13 cellular contexts compared by ENCODE assay signal in genomic region chr16:23324727-23325126, GRCh38. TPM values are rescaled to one million over a fixed set of nuclear protein-coding genes. Genes with fewer than 3 reads are reported as not detected.
A peak's percentile ranks its signal among the peaks of the same experiment; 100 is the strongest.
DNase-seq lines count a peak whose midpoint lies in the region; ATAC-seq and TF ChIP-seq lines count a peak whose summit lies in the region.
"Had no signal": no experiment of that assay in that cellular context is flagged by ENCODE, and none has a peak within 500 bp of the region (broad histone marks: within the 10 kb centered on the region; RNA-seq: fewer than 3 reads in every experiment).

No MANE protein-coding gene starts in this region.

- H3K4me3 ChIP-seq in Panc1 (ENCODE audit: low read depth in 2 of 2, low read length in 2 of 2) (peak overlapping the region in 1 of 2 experiments; percentile 10; a peak in 1 of 4 replicates), left lung (no peak overlapping the region)
- H3K4me3 ChIP-seq: skin epidermis had no signal

- peak overlapping the region; percentile 24; the same call in 1 of the 2 replicates for H3K27ac ChIP-seq in Panc1 (ENCODE audit: low read length)
- H3K27ac ChIP-seq in left lung, result peak overlapping the region; percentile 27 to 46
- H3K27ac ChIP-seq: skin epidermis had no signal

- TF ChIP-seq CTCF in Panc1 (IDR thresholded peaks at IDR 0.05), result no peak
- TF ChIP-seq CTCF in left lung (IDR thresholded peaks at IDR 0.05), result no peak

- H3K27me3 ChIP-seq in Panc1 (ENCODE audit: control insufficient read depth, insufficient read depth, low read length) (no peaks in the 10 kb centered on the region), left lung (no peaks in the 10 kb centered on the region)

- peaks cover 13% of the 10 kb centered on the region for H3K4me1 ChIP-seq in Panc1 (ENCODE audit: control insufficient read depth, insufficient read depth, low read length)
- H3K4me1 ChIP-seq in left lung, result peaks cover 0 to 13% of the 10 kb centered on the region in 2 donors

- no TSS peak for BruUV-seq in Panc1 (replicated peaks; lab: Mats Ljungman, UMichigan)

- ATAC-seq in Panc1 (peak; percentile 84), left lung (peak; percentile 82), HG02759 (IDR thresholded peaks at IDR 0.05; ENCODE audit: unreplicated experiment) (no peak), GM19452 (IDR thresholded peaks at IDR 0.05; ENCODE audit: unreplicated experiment) (no peak)

- H3K9me3 ChIP-seq in Panc1 (ENCODE audit: control insufficient read depth, insufficient read depth, low read depth, low read length) (no peaks in the 10 kb centered on the region), left lung (no peaks in the 10 kb centered on the region)

- POLR2A ChIA-PET in Panc1 (lab: Charles Lee), result no interaction called here

- DNase-seq in Caki2 (ENCODE audit: low read depth) (peak; percentile 22), NCI-H1436 (lab: John Stamatoyannopoulos, UW) (peak; percentile 59), Panc1 (ENCODE audit: low read depth, low spot score) (no peak), left lung (peak; percentile 81 to 84), AG08396 (ENCODE audit: low spot score) (no peak)
- DNase-seq in stimulated activated CD4-positive, alpha-beta T cell treated with anti-CD3 and anti-CD28 coated beads, Interleukin-2, amount 100 ng/mL, for 48 hours, result no peak
- DNase-seq: activated CD8-positive, alpha-beta memory T cell treated with anti-CD3 and anti-CD28 coated beads for 24 hours; T1000 had no signal

- intact Hi-C loops in Panc1 (cut with micrococcal nuclease; ENCODE audit: unreplicated experiment) (no loop called here), left lung (cut with DNase I) (no loop called here)

- no peaks in the 10 kb centered on the region for H3K36me3 ChIP-seq in Panc1 (ENCODE audit: control insufficient read depth, insufficient read depth, low read length)
- no peaks in the 10 kb centered on the region for H3K36me3 ChIP-seq in left lung

- in situ Hi-C loops in Caki2 (cut with HindIII; ENCODE audit: low pct_unique_long_range_greater_than_20kb, low sequenced_read_pairs), result no loop called here
- in situ Hi-C loops in Panc1 (cut with HindIII; ENCODE audit: low pct_unique_long_range_greater_than_20kb, low sequenced_read_pairs), result no loop called here

- CTCF ChIA-PET in Panc1 (lab: Charles Lee), result no interaction called here

RNA-seq across cellular contexts. Expression of gene SCNN1B, which starts 22.6 kb away (rescaled TPM):
- not detected in 2 replicates for total RNA-seq in Caki2 (2014; rRNA removed; shearing (Covaris generic); ENCODE audit: low replicate concordance)
- total RNA-seq in Panc1 (2021; ENCODE audit: unreplicated experiment) (10.7 TPM), left lung (10 to 100 TPM; 25.1 to 28.6 TPM)
- 18.4 TPM for polyA plus RNA-seq in Panc1 (2012; ENCODE audit: insufficient read length)
- total RNA-seq: chondrocyte had no signal
- polyA plus RNA-seq: neural cell had no signal

Comparison
In these comparisons a context has a peak if more than half of its experiments do, and no peak if none do; other contexts are left out.
1. DNase-seq: peak in Caki2 (single experiment), NCI-H1436 (single experiment) and left lung (2 of 2); none in Panc1 (single experiment), AG08396 (single experiment) and stimulated activated CD4-positive, alpha-beta T cell treated with anti-CD3 and anti-CD28 coated beads, Interleukin-2, amount 100 ng/mL, for 48 hours (0 of 2).
2. ATAC-seq: peak in Panc1 (single experiment) and left lung (single experiment); none in HG02759 (single experiment) and GM19452 (single experiment).
3. RNA of gene SCNN1B, which starts 22.6 kb away (total RNA-seq): 25.1 to 28.6 TPM in left lung and 10.7 TPM in Panc1 (single experiment); not detected in Caki2; every median in the first group is over 10 times any median in the second.